ENCODE assay signal across 8 cellular contexts in genomic region chr17:29179232-29180036, GRCh38. TPM values are rescaled to one million over a fixed set of nuclear protein-coding genes. Genes with fewer than 3 reads are reported as not detected.
DNase-seq lines count a peak whose midpoint lies in the region; ATAC-seq and TF ChIP-seq lines count a peak whose summit lies in the region.

No MANE protein-coding gene starts in this region.

- peak overlapping the region; percentile 36 for H3K4me3 ChIP-seq in GM12875 (ENCODE audit: low read depth, low read length)

- TF ChIP-seq CTCF in GM12875 (IDR thresholded peaks at IDR 0.05; ENCODE audit: borderline replicate concordance, insufficient read depth, low read depth, low read length), result no peak

- DNase-seq in A172 (ENCODE audit: low spot score) (peak; percentile 51), NCI-H82 treated with DMSO at 0.1 percent for 48 hours (lab: John Stamatoyannopoulos, UW; ENCODE audit: unreplicated experiment) (peak; percentile 45), caudate nucleus (lab: John Stamatoyannopoulos, UW) (peak in 19 of 61 donors; percentile 23 to 65 (median 48)), left kidney (ENCODE audit: low read depth, low spot score) (peak; percentile 80), substantia nigra (lab: John Stamatoyannopoulos, UW) (peak in 15 of 49 donors; percentile 20 to 65 (median 46))

- ATAC-seq in GM18868 (IDR thresholded peaks at IDR 0.05; ENCODE audit: unreplicated experiment) (no peak), GM18498 (IDR thresholded peaks at IDR 0.05; ENCODE audit: unreplicated experiment) (no peak)

- H3K27ac ChIP-seq in caudate nucleus (ENCODE audit: low read depth, low read length) (peak overlapping the region; percentile 90), substantia nigra (ENCODE audit: low read depth, low read length, poor library complexity, severe bottlenecking) (peak overlapping the region; percentile 99)

RNA-seq across cellular contexts. Expression of gene MYO18A, which starts 0.8 kb away (rescaled TPM):
- total RNA-seq in A172 (2014; rRNA removed; shearing (Covaris generic)), result 35.8 and 43.9 TPM in 2 replicates
